23 cellular contexts compared by ENCODE assay signal in the genomic region with DNA sequence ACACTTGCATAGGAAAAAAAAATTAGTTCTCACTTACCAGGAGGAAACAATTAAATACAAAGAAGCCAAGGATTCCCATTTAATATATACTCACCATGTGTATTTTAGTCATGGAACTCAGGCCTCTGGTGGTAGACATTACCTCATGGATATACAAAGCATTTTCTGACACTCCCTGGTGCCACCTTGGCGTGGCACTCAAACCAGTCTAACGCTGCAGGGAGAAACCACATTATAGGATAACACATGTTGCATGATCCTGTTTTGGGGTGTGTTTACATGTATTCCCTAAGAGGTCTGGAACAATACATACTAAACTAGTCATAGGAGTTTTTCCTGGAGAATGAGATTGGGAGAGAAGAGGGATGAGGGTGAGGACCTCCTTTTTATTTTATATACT. TPM values are rescaled to one million over a fixed set of nuclear protein-coding genes. Genes with fewer than 3 reads are reported as not detected.
DNase-seq lines count a peak whose midpoint lies in the region; ATAC-seq, FAIRE-seq and TF ChIP-seq lines count a peak whose summit lies in the region.
"Had no signal": no experiment of that assay in that cellular context is flagged by ENCODE, and none has a peak within 500 bp of the region (broad histone marks: within the 10 kb centered on the region; RNA-seq: fewer than 3 reads in every experiment).

No MANE protein-coding gene starts in this region.

- dilution Hi-C loops in keratinocyte (cut with MboI; ENCODE audit: extremely low pct_ligation_motif_present, low sequenced_read_pairs), result no loop called here

- H4K20me1 ChIP-seq in keratinocyte (ENCODE audit: control insufficient read depth, extremely low read depth, insufficient read depth, low read length), result no peaks in the 10 kb centered on the region

- H3K27ac ChIP-seq in keratinocyte (ENCODE audit: control insufficient read depth, insufficient read depth, low read length), result peak overlapping the region; percentile 43
- H3K27ac ChIP-seq in thyroid gland, result peak overlapping the region; percentile 18 to 68 (median 30)
- H3K27ac ChIP-seq: 22Rv1, KMS-11, Peyer's patch had no signal

- DNase-seq in DMS 273 (lab: John Stamatoyannopoulos, UW; ENCODE audit: unreplicated experiment), result peak; percentile 8
- no peak for DNase-seq in DMS 273 treated with DMSO at 0.1 percent for 48 hours (lab: John Stamatoyannopoulos, UW)
- no peak for DNase-seq in WTC11 (ENCODE audit: low spot score)
- DNase-seq in keratinocyte (ENCODE audit: low read depth, low spot score), result no peak
- DNase-seq in thyroid gland, result no peak
- no peak for DNase-seq in LoVo (ENCODE audit: low spot score)
- no peak for DNase-seq in NCI-H2196 treated with DMSO at 0.1 percent for 48 hours (lab: John Stamatoyannopoulos, UW; ENCODE audit: unreplicated experiment)
- DNase-seq in superior temporal gyrus (ENCODE audit: extremely low spot score), result no peak
- DNase-seq: AML-193; COR-L47; DMS53; NCI-H1436; NCI-H1930; NCI-H2171 treated with DMSO at 0.1 percent for 48 hours; NCI-H446 treated with DMSO at 0.1 percent for 48 hours; NCI-H748 treated with DMSO at 0.1 percent for 48 hours; NK-92 treated with Interleukin-12 subunit alpha and Interleukin-12 subunit beta, amount 100 ng/mL, for 24 hours; Peyer's patch had no signal

- H3K36me3 ChIP-seq in keratinocyte (ENCODE audit: control insufficient read depth in 2 of 2, extremely low read depth in 1 of 2, insufficient read depth in 2 of 2, low read length in 2 of 2) (no peaks in the 10 kb centered on the region), thyroid gland (no peaks in the 10 kb centered on the region)
- H3K36me3 ChIP-seq: Peyer's patch had no signal

- H3K4me1 ChIP-seq in keratinocyte (ENCODE audit: control insufficient read depth, extremely low read depth, insufficient read depth, low read length) (peaks cover 19% of the 10 kb centered on the region), thyroid gland (peaks cover 7 to 9% of the 10 kb centered on the region in 2 donors)
- H3K4me1 ChIP-seq: Peyer's patch had no signal

- no peaks in the 10 kb centered on the region for H3K27me3 Mint-ChIP-seq in WTC11 (ENCODE audit: low read depth)

- CTCF ChIA-PET in WTC11 (lab: Charles Lee), result no interaction called here

- no peak overlapping the region for H3K4me3 ChIP-seq in keratinocyte (ENCODE audit: control insufficient read depth in 2 of 3, extremely low read depth in 1 of 3, insufficient read depth in 2 of 3, low read depth in 1 of 3, low read length in 3 of 3)
- H3K4me3 ChIP-seq in thyroid gland (replicated peaks in 1 of 3), result no peak overlapping the region
- H3K4me3 ChIP-seq: Peyer's patch had no signal

- H3K36me3 Mint-ChIP-seq in WTC11, result no peaks in the 10 kb centered on the region

- no peak overlapping the region for H3K4me3 Mint-ChIP-seq in WTC11

- intact Hi-C loops in thyroid gland (cut with DNase I), result no loop called here

- TF ChIP-seq POLR2A in thyroid gland (IDR thresholded peaks at IDR 0.05), result no peak

- no peak for TF ChIP-seq CTCF in WTC11 (IDR thresholded peaks at IDR 0.05)
- TF ChIP-seq CTCF in keratinocyte (optimal IDR thresholded peaks at IDR 0.05 in 1 of 3, IDR thresholded peaks at IDR 0.05 in 1 of 3, conservative IDR thresholded peaks at IDR 0.05 in 1 of 3; ENCODE audit: extremely low read depth in 1 of 3, insufficient read depth in 2 of 3, low read length in 3 of 3), result peak in 1 of 3 experiments; percentile 10
- no peak for TF ChIP-seq CTCF in thyroid gland (IDR thresholded peaks at IDR 0.05)

- H3K9me3 ChIP-seq in keratinocyte (ENCODE audit: control insufficient read depth, low read depth, low read length), result no peaks in the 10 kb centered on the region
- H3K9me3 ChIP-seq in thyroid gland, result no peaks in the 10 kb centered on the region
- H3K9me3 ChIP-seq: Peyer's patch had no signal

- POLR2A ChIA-PET in WTC11 (lab: Charles Lee), result no interaction called here

- H3K4me1 Mint-ChIP-seq in WTC11, result peaks cover 5% of the 10 kb centered on the region

- peak; percentile 53 for FAIRE-seq in keratinocyte (lab: Jason Lieb, UNC)
- FAIRE-seq: GM12892, GM18507, H54 had no signal

- no peak for ATAC-seq in WTC11

- no peak overlapping the region for H3K9ac ChIP-seq in keratinocyte (ENCODE audit: control insufficient read depth, extremely low read depth, insufficient read depth, low read length)
- H3K9ac ChIP-seq: KMS-11 had no signal

- WGBS in thyroid gland, 2 donors, result 85 to 87% methylated on average over 2 of the region's 2 CpGs

- H3K9me3 Mint-ChIP-seq in WTC11, result no peaks in the 10 kb centered on the region

- H3K27ac Mint-ChIP-seq in WTC11, result peak overlapping the region; percentile 91

- no peaks in the 10 kb centered on the region for H3K27me3 ChIP-seq in keratinocyte (ENCODE audit: control insufficient read depth, extremely low read depth, insufficient read depth, low read length)
- H3K27me3 ChIP-seq in thyroid gland, result no peaks in the 10 kb centered on the region
- H3K27me3 ChIP-seq: Peyer's patch had no signal

- no peaks in the 10 kb centered on the region for H3K9me1 ChIP-seq in keratinocyte (ENCODE audit: control insufficient read depth, extremely low read depth, insufficient read depth, low read length)

- peaks cover 8% of the 10 kb centered on the region for H3K79me2 ChIP-seq in keratinocyte (ENCODE audit: control insufficient read depth, insufficient read depth, low read length)

- H2AFZ ChIP-seq in keratinocyte (ENCODE audit: control insufficient read depth, low read length), result peak overlapping the region; percentile 37

- H3K4me2 ChIP-seq in keratinocyte (ENCODE audit: control insufficient read depth, extremely low read depth, insufficient read depth, low read depth, low read length), result peak overlapping the region; percentile 41
- H3K4me2 ChIP-seq: KMS-11 had no signal

TF ChIP-seq in WTC11, 78 proteins besides CTCF, POLR2A, EP300 and RAD21 (continues in another document):
- no peak for TF ChIP-seq SMAD4 (CRISPR knock-in tag; IDR thresholded peaks at IDR 0.05)
- no peak for TF ChIP-seq TCF7 (CRISPR knock-in tag; IDR thresholded peaks at IDR 0.05; ENCODE audit: low read depth)
- TF ChIP-seq, protein P1, sequence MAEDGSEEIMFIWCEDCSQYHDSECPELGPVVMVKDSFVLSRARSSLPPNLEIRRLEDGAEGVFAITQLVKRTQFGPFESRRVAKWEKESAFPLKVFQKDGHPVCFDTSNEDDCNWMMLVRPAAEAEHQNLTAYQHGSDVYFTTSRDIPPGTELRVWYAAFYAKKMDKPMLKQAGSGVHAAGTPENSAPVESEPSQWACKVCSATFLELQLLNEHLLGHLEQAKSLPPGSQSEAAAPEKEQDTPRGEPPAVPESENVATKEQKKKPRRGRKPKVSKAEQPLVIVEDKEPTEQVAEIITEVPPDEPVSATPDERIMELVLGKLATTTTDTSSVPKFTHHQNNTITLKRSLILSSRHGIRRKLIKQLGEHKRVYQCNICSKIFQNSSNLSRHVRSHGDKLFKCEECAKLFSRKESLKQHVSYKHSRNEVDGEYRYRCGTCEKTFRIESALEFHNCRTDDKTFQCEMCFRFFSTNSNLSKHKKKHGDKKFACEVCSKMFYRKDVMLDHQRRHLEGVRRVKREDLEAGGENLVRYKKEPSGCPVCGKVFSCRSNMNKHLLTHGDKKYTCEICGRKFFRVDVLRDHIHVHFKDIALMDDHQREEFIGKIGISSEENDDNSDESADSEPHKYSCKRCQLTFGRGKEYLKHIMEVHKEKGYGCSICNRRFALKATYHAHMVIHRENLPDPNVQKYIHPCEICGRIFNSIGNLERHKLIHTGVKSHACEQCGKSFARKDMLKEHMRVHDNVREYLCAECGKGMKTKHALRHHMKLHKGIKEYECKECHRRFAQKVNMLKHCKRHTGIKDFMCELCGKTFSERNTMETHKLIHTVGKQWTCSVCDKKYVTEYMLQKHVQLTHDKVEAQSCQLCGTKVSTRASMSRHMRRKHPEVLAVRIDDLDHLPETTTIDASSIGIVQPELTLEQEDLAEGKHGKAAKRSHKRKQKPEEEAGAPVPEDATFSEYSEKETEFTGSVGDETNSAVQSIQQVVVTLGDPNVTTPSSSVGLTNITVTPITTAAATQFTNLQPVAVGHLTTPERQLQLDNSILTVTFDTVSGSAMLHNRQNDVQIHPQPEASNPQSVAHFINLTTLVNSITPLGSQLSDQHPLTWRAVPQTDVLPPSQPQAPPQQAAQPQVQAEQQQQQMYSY (CRISPR knock-in tag; IDR thresholded peaks at IDR 0.05), result no peak
- TF ChIP-seq ZNF219 (CRISPR knock-in tag; IDR thresholded peaks at IDR 0.05; ENCODE audit: borderline replicate concordance), result no peak
- no peak for TF ChIP-seq ZNF512 (CRISPR knock-in tag; IDR thresholded peaks at IDR 0.05; ENCODE audit: borderline replicate concordance)

RNA-seq across cellular contexts. Expression of gene RTF1, which starts 5.9 kb away (rescaled TPM):
- total RNA-seq in WTC11 (2021) (49.1 to 53.3 TPM (median 52.3 TPM) in 3 replicates), thyroid gland (10 to 100 TPM; 26.6 to 37.4 (median 35.4) TPM)
- 24.2 to 30.5 TPM (median 28.5 TPM) in 3 replicates for polyA plus RNA-seq in keratinocyte
- 44.6 TPM for polyA plus RNA-seq in keratinocyte (2011; ENCODE audit: low read depth)
- 23.5 and 31.5 TPM in 2 replicates for polyA plus RNA-seq in keratinocyte (2011; cell fraction: cytosol; rRNA removed)
- polyA plus RNA-seq in keratinocyte (2011; cell fraction: nucleus; rRNA removed), result 30.7 and 32.3 TPM in 2 replicates
- 21.7 and 24.5 TPM in 2 replicates for polyA plus RNA-seq in keratinocyte (2012; ENCODE audit: low replicate concordance)
- 8.7 to 17.2 TPM (median 15.1 TPM) in 3 replicates for polyA minus RNA-seq in keratinocyte
- polyA minus RNA-seq in keratinocyte (2011; cell fraction: cytosol; rRNA and poly(A)+ RNA removed), result 24.4 TPM
- polyA minus RNA-seq in keratinocyte (2011; cell fraction: nucleus; rRNA and poly(A)+ RNA removed), result 10.2 and 21.1 TPM in 2 replicates

RNA-seq across cellular contexts. Expression of gene NDUFAF1, which starts 8.7 kb away (rescaled TPM):
- 15.9 to 18.1 TPM (median 16.5 TPM) in 3 replicates for total RNA-seq in WTC11 (2021)
- 27.4 to 36.7 TPM (median 30.3 TPM) in 3 replicates for polyA plus RNA-seq in keratinocyte
- polyA plus RNA-seq in keratinocyte (2011; ENCODE audit: low read depth), result 54.0 TPM
- polyA plus RNA-seq in keratinocyte (2011; cell fraction: cytosol; rRNA removed), result 24.8 and 34.9 TPM in 2 replicates
- 19.8 and 35.1 TPM in 2 replicates for polyA plus RNA-seq in keratinocyte (2011; cell fraction: nucleus; rRNA removed)
- 26.1 and 32.4 TPM in 2 replicates for polyA plus RNA-seq in keratinocyte (2012; ENCODE audit: low replicate concordance)
- polyA minus RNA-seq in keratinocyte, result 1.1 to 13.0 TPM (median 8.0 TPM) in 3 replicates
- polyA minus RNA-seq in keratinocyte (2011; cell fraction: cytosol; rRNA and poly(A)+ RNA removed), result 11.5 TPM
- 5.6 and 12.6 TPM in 2 replicates for polyA minus RNA-seq in keratinocyte (2011; cell fraction: nucleus; rRNA and poly(A)+ RNA removed)
- 10 to 100 TPM; 12.9 to 26.0 (median 17.6) TPM for total RNA-seq in thyroid gland
